In genomic region chr10:130737622-130738021, GRCh38 we compare ENCODE assay signal across 15 cellular contexts.
DNase-seq lines count a peak whose midpoint lies in the region; ATAC-seq and TF ChIP-seq lines count a peak whose summit lies in the region.
"Had no signal": no experiment of that assay in that cellular context is flagged by ENCODE, and none has a peak within 500 bp of the region (broad histone marks: within the 10 kb centered on the region; RNA-seq: fewer than 3 reads in every experiment).

No MANE protein-coding gene starts in this region.

- no peaks in the 10 kb centered on the region for H3K27me3 ChIP-seq in testis

- no peaks in the 10 kb centered on the region for H3K9me3 Mint-ChIP-seq in activated naive CD4-positive, alpha-beta T cell treated with anti-CD3 and anti-CD28 coated beads, Interleukin-2, amount 10 ng/mL, durations not matched to agents 7 days and 5 days

- no peak for TF ChIP-seq CTCF in testis (IDR thresholded peaks at IDR 0.05)

- no peak for DNase-seq in activated naive CD4-positive, alpha-beta T cell treated with anti-CD3 and anti-CD28 coated beads, Interleukin-2, amount 10 ng/mL, durations not matched to agents 7 days and 5 days
- no peak for DNase-seq in activated naive CD4-positive, alpha-beta T cell (lab: John Stamatoyannopoulos, UW)
- DNase-seq in SW480 (ENCODE audit: low spot score) (peak; percentile 29), iPS-NIHi7 (ENCODE audit: extremely low spot score) (peak; percentile 51), testis (peak; percentile 31), SHP77 treated with DMSO at 0.1 percent for 48 hours (lab: John Stamatoyannopoulos, UW) (no peak), NK-92 (lab: John Stamatoyannopoulos, UW; ENCODE audit: unreplicated experiment) (no peak)
- DNase-seq: hippocampal formation; left lung; NCI-H1092 treated with DMSO at 0.1 percent for 48 hours; NCI-H226; stimulated activated CD4-positive, alpha-beta T cell treated with anti-CD3 and anti-CD28 coated beads, Interleukin-2, amount 100 ng/mL, for 24 hours; SW 1271 had no signal

- H3K36me3 ChIP-seq in testis (ENCODE audit: low read depth, missing control alignments), result no peaks in the 10 kb centered on the region
- H3K36me3 ChIP-seq: left lung had no signal

- no peak overlapping the region for H3K27ac ChIP-seq in testis
- H3K27ac ChIP-seq: dorsolateral prefrontal cortex, left lung had no signal

- H3K27me3 Mint-ChIP-seq in activated naive CD4-positive, alpha-beta T cell treated with anti-CD3 and anti-CD28 coated beads, Interleukin-2, amount 10 ng/mL, durations not matched to agents 7 days and 5 days, result no peaks in the 10 kb centered on the region

- H3K27ac Mint-ChIP-seq in activated naive CD4-positive, alpha-beta T cell treated with anti-CD3 and anti-CD28 coated beads, Interleukin-2, amount 10 ng/mL, durations not matched to agents 7 days and 5 days, result peak overlapping the region; percentile 13

- no peaks in the 10 kb centered on the region for H3K4me1 Mint-ChIP-seq in activated naive CD4-positive, alpha-beta T cell treated with anti-CD3 and anti-CD28 coated beads, Interleukin-2, amount 10 ng/mL, durations not matched to agents 7 days and 5 days

- H3K36me3 Mint-ChIP-seq in activated naive CD4-positive, alpha-beta T cell treated with anti-CD3 and anti-CD28 coated beads, Interleukin-2, amount 10 ng/mL, durations not matched to agents 7 days and 5 days, result no peaks in the 10 kb centered on the region

- no peaks in the 10 kb centered on the region for H3K9me3 ChIP-seq in testis
- H3K9me3 ChIP-seq: left lung had no signal

- no peak for TF ChIP-seq POLR2A in testis (IDR thresholded peaks at IDR 0.05)

- no peak overlapping the region for H3K4me3 ChIP-seq in testis
- H3K4me3 ChIP-seq: dorsolateral prefrontal cortex, left lung had no signal

- intact Hi-C loops in testis (cut with DNase I; ENCODE audit: low total_unique reads), result no loop called here

- CTCF ChIA-PET in activated naive CD4-positive, alpha-beta T cell treated with anti-CD3 and anti-CD28 coated beads, Interleukin-2, amount 10 ng/mL, durations not matched to agents 7 days and 5 days (lab: Charles Lee), result no interaction called here

- WGBS in testis, 2 donors, result 34 to 46% methylated on average over 5 of the region's 5 CpGs

- ATAC-seq in GM21717 (IDR thresholded peaks at IDR 0.05; ENCODE audit: unreplicated experiment), result no peak
- ATAC-seq: left lung had no signal

- peaks cover 8% of the 10 kb centered on the region for H3K4me1 ChIP-seq in testis
- H3K4me1 ChIP-seq: left lung had no signal

- H3K4me3 Mint-ChIP-seq in activated naive CD4-positive, alpha-beta T cell treated with anti-CD3 and anti-CD28 coated beads, Interleukin-2, amount 10 ng/mL, durations not matched to agents 7 days and 5 days, result no peak overlapping the region

Comparison
In these comparisons a context has a peak if more than half of its experiments do, and no peak if none do; other contexts are left out.
1. DNase-seq: peak in SW480 (single experiment), iPS-NIHi7 (single experiment) and testis (single experiment); none in activated naive CD4-positive, alpha-beta T cell treated with anti-CD3 and anti-CD28 coated beads, Interleukin-2, amount 10 ng/mL, durations not matched to agents 7 days and 5 days (single experiment), activated naive CD4-positive, alpha-beta T cell (0 of 4), SHP77 treated with DMSO at 0.1 percent for 48 hours (single experiment) and NK-92 (single experiment).